14 cellular contexts compared by ENCODE assay signal in the genomic region with DNA sequence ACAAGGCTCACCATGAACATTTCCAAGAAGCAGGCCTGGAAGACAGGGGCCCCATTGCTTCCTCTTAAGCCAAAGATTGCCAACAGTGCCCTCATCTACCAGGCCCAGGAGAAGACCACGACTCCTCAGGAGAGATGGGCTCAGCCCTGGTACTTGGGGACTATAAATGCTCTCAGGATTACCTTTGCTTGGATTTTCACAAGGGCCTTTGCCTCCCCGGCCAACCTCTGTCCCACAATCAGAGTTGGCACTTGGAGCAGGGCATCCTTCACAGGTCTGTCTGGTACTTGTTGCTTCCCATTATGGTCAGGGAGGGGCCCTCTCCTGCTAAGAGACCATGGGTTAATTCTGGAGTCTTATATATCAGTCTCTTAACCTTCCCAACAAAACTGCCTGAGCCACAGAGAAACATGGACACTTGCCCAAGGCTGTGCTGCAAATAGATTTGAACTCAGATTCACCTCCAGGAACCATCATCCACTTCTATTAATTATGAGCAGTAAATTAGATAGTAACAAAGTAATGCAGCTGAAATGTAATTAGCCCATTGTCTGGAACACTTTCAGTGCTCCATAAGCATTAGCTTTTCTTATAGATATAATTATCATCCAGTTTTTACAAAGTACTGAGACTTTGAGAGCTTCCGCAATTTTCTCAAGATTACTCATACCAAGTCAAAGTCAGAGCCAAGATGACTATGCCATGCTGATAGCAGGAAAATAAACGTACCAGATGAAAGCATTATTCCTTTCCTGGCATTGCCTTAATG. TPM values are rescaled to one million over a fixed set of nuclear protein-coding genes. Genes with fewer than 3 reads are reported as not detected.
DNase-seq lines count a peak whose midpoint lies in the region; TF ChIP-seq lines count a peak whose summit lies in the region.
"Had no signal": no experiment of that assay in that cellular context is flagged by ENCODE, and none has a peak within 500 bp of the region (broad histone marks: within the 10 kb centered on the region; RNA-seq: fewer than 3 reads in every experiment).

No MANE protein-coding gene starts in this region.

- H3K27me3 ChIP-seq in AG04450 (ENCODE audit: control insufficient read depth, insufficient read depth, low read length) (peaks cover 11% of the 10 kb centered on the region), MG63 (no peaks in the 10 kb centered on the region; the same call in 1 of the 2 replicates)
- H3K27me3 ChIP-seq: testis had no signal

- DNase-seq in AG04450 (ENCODE audit: low read depth, low spot score), result no peak
- DNase-seq in MG63, result peak; percentile 65
- DNase-seq in astrocyte of the hippocampus (ENCODE audit: low read depth, low spot score), result peak; percentile 43
- peak; percentile 25 for DNase-seq in kidney tubule cell (ENCODE audit: low spot score)
- DNase-seq in RKO (ENCODE audit: low spot score), result no peak
- DNase-seq in type B pancreatic cell (ENCODE audit: extremely low spot score, unreplicated experiment), result no peak
- no peak for DNase-seq in islet precursor cell
- no peak for DNase-seq in HCEC 1CT
- DNase-seq: activated naive CD4-positive, alpha-beta T cell treated with anti-CD3 and anti-CD28 coated beads, Interleukin-2, amount 50 U/mL, for 16 hours; DMS153; midbrain; testis; WERI-Rb-1 had no signal

- no peaks in the 10 kb centered on the region for H3K27me3 Mint-ChIP-seq in type B pancreatic cell

- H3K36me3 ChIP-seq in MG63, result no peaks in the 10 kb centered on the region
- H3K36me3 ChIP-seq: WERI-Rb-1 had no signal

- H3K4me3 Mint-ChIP-seq in type B pancreatic cell, result no peak overlapping the region

- no peak overlapping the region for H3K27ac Mint-ChIP-seq in type B pancreatic cell

- H3K4me3 ChIP-seq in AG04450 (ENCODE audit: low read depth, low read length), result no peak overlapping the region
- no peak overlapping the region for H3K4me3 ChIP-seq in MG63
- H3K4me3 ChIP-seq: testis had no signal

- peak overlapping the region; percentile 31 for H3K27ac ChIP-seq in AG04450 (ENCODE audit: low read depth, low read length)
- H3K27ac ChIP-seq: parathyroid adenoma, WERI-Rb-1 had no signal

- peaks cover 3% of the 10 kb centered on the region for H3K36me3 Mint-ChIP-seq in type B pancreatic cell

- H3K9me3 ChIP-seq in AG04450 (ENCODE audit: control insufficient read depth, insufficient read depth, low read length), result no peaks in the 10 kb centered on the region
- no peaks in the 10 kb centered on the region for H3K9me3 ChIP-seq in MG63
- H3K9me3 ChIP-seq: testis had no signal

- CTCF ChIA-PET in AG04450 (lab: Charles Lee), result interaction anchor here (0.6 kb wide), 1 partner anchor 500 kb away, joined by 3 read pairs; no protein-coding TSS in a partner anchor

- H3K9me3 Mint-ChIP-seq in type B pancreatic cell, result no peaks in the 10 kb centered on the region

- TF ChIP-seq CTCF in AG04450 (IDR thresholded peaks at IDR 0.05; ENCODE audit: low read depth, low read length) (no peak), type B pancreatic cell (conservative IDR thresholded peaks at IDR 0.05) (no peak)

- peaks cover 25% of the 10 kb centered on the region for H3K4me1 Mint-ChIP-seq in type B pancreatic cell (ENCODE audit: unreplicated experiment)

- POLR2A ChIA-PET in AG04450 (lab: Yijun Ruan, JAX), result no interaction called here

RNA-seq across cellular contexts. Expression of a gene that starts 33.5 kb away (rescaled TPM):
- polyA plus RNA-seq in AG04450 (2011; rRNA removed), result 0.11 TPM in 1 of 2 replicates, not detected in the other
- not detected in 2 replicates for polyA minus RNA-seq in AG04450 (2011; rRNA and poly(A)+ RNA removed)
- not detected in 2 replicates for total RNA-seq in MG63 (2014; rRNA removed; shearing (Covaris generic); ENCODE audit: low replicate concordance)
- total RNA-seq in type B pancreatic cell (ENCODE audit: low replicate concordance), result 2.6 and 2.9 TPM in 2 replicates

RNA-seq across cellular contexts. Expression of a gene that starts 47.2 kb away (rescaled TPM):
- polyA plus RNA-seq in AG04450 (2011; rRNA removed), result not detected in 2 replicates
- not detected in 2 replicates for polyA minus RNA-seq in AG04450 (2011; rRNA and poly(A)+ RNA removed)
- total RNA-seq in MG63 (2014; rRNA removed; shearing (Covaris generic); ENCODE audit: low replicate concordance), result not detected in 2 replicates
- 0.24 and 0.26 TPM in 2 replicates for total RNA-seq in type B pancreatic cell (ENCODE audit: low replicate concordance)

Comparison
In these comparisons a context has a peak if more than half of its experiments do, and no peak if none do; other contexts are left out.
1. DNase-seq: peak in MG63 (single experiment), astrocyte of the hippocampus (single experiment) and kidney tubule cell (single experiment); none in AG04450 (single experiment), RKO (single experiment), type B pancreatic cell (single experiment), islet precursor cell (single experiment) and HCEC 1CT (single experiment).